ENCODE assay signal across 20 cellular contexts in genomic region chr1:179806333-179806732, GRCh38.
DNase-seq lines count a peak whose midpoint lies in the region; ATAC-seq, FAIRE-seq and TF ChIP-seq lines count a peak whose summit lies in the region.
"Had no signal": no experiment of that assay in that cellular context is flagged by ENCODE, and none has a peak within 500 bp of the region (broad histone marks: within the 10 kb centered on the region; RNA-seq: fewer than 3 reads in every experiment).

No MANE protein-coding gene starts in this region.

- no peak for TF ChIP-seq RAD21 in GM12878 (IDR thresholded peaks at IDR 0.05; ENCODE audit: insufficient read depth, low read depth, low read length)

- no peaks in the 10 kb centered on the region for H3K4me1 ChIP-seq in HEK293 (ENCODE audit: control insufficient read depth, insufficient read depth, low read length)
- H3K4me1 ChIP-seq in GM12878 (ENCODE audit: control insufficient read depth, insufficient read depth, low read length) = no peaks in the 10 kb centered on the region; the same call in 1 of the 2 replicates
- peaks cover 17% of the 10 kb centered on the region for H3K4me1 ChIP-seq in osteoblast (ENCODE audit: insufficient read depth, low read length)

- H2AFZ ChIP-seq in GM12878 (ENCODE audit: control insufficient read depth, low read depth, low read length) (no peak overlapping the region), osteoblast (ENCODE audit: low read length) (no peak overlapping the region)
- H2AFZ ChIP-seq: GM23338 had no signal

- no peak for FAIRE-seq in GM12878 (lab: Jason Lieb, UNC)
- FAIRE-seq: D721Med, G401.6, GM12892, GM18507, H54, HepG2 had no signal

- no peak overlapping the region for H3K27ac ChIP-seq in HEK293 (ENCODE audit: extremely low read depth, low read depth, low read length)
- no peak overlapping the region for H3K27ac ChIP-seq in GM12878 (ENCODE audit: control insufficient read depth, insufficient read depth)
- no peak overlapping the region for H3K27ac ChIP-seq in osteoblast (ENCODE audit: low read depth, low read length)
- H3K27ac ChIP-seq: C4-2B had no signal

- 26% methylated on average over 4 of the region's 4 CpGs for WGBS in GM12878 (ENCODE audit: insufficient coverage, insufficient replicate concordance, low lambda C conversion rate, missing lambda C conversion rate)

- BruUV-seq in GM12878 (replicated peaks; lab: Mats Ljungman, UMichigan) = no TSS peak

- ATAC-seq in GM12878 = peak; percentile 11
- ATAC-seq in HG03378 (IDR thresholded peaks at IDR 0.05; ENCODE audit: unreplicated experiment) = no peak
- ATAC-seq in activated naive CD4-positive, alpha-beta T cell treated with anti-CD3 and anti-CD28 coated beads, Interleukin-2, amount 50 U/mL, for 72 hours = no peak
- ATAC-seq: GM23338, HepG2 had no signal

- H3K36me3 Mint-ChIP-seq in activated naive CD4-positive, alpha-beta T cell treated with anti-CD3 and anti-CD28 coated beads, Interleukin-2, amount 50 U/mL, for 72 hours = no peaks in the 10 kb centered on the region

- H3K9me3 ChIP-seq in HEK293 (ENCODE audit: control insufficient read depth, insufficient read depth, low read depth, low read length) (no peaks in the 10 kb centered on the region), GM12878 (replicated peaks; ENCODE audit: control insufficient read depth, insufficient read depth, low read length) (no peaks in the 10 kb centered on the region), osteoblast (ENCODE audit: low read depth, low read length) (no peaks in the 10 kb centered on the region)
- H3K9me3 ChIP-seq: Caco-2 had no signal

- POLR2A ChIA-PET in HEK293 (lab: Yijun Ruan, JAX) = no interaction called here
- POLR2A ChIA-PET in GM12878 (lab: Charles Lee) = interaction anchor here (0.6 kb wide), 1 partner anchor 327 kb away, joined by 4 read pairs; no protein-coding TSS in a partner anchor

- H3K27ac Mint-ChIP-seq in activated naive CD4-positive, alpha-beta T cell treated with anti-CD3 and anti-CD28 coated beads, Interleukin-2, amount 50 U/mL, for 72 hours = no peak overlapping the region
- H3K27ac Mint-ChIP-seq: B cell; CD4-positive, alpha-beta T cell; GM23338; HFFc6 had no signal

- RAD21 ChIA-PET in GM12878 (lab: Charles Lee; ENCODE audit: unreplicated experiment) = interaction anchor here (1.6 to 13.1 kb wide), 2 partner anchors 9 to 100 kb away, joined by 4 to 474 read pairs; no protein-coding TSS in a partner anchor

- H3K36me3 ChIP-seq in HEK293 (ENCODE audit: control insufficient read depth in 2 of 2, insufficient read depth in 1 of 2, low read length in 2 of 2) (no peaks in the 10 kb centered on the region), GM12878 (ENCODE audit: control insufficient read depth in 2 of 2, insufficient read depth in 2 of 2, low read length in 1 of 2) (no peaks in the 10 kb centered on the region), osteoblast (ENCODE audit: insufficient read depth, low read length) (no peaks in the 10 kb centered on the region)

- H3K9me3 Mint-ChIP-seq in activated naive CD4-positive, alpha-beta T cell treated with anti-CD3 and anti-CD28 coated beads, Interleukin-2, amount 50 U/mL, for 72 hours = no peaks in the 10 kb centered on the region
- H3K9me3 Mint-ChIP-seq: CD4-positive, alpha-beta T cell; GM23338; HFFc6 had no signal

- H3K27me3 ChIP-seq in GM12878 (replicated peaks in 1 of 2; ENCODE audit: control insufficient read depth in 2 of 2, insufficient read depth in 2 of 2, low read length in 1 of 2) (peaks cover 0 to 4% of the 10 kb centered on the region in 2 experiments; a peak in 1 of 4 replicates), osteoblast (ENCODE audit: insufficient read depth, low read length) (peaks cover 39% of the 10 kb centered on the region)

- no peak overlapping the region for H3K4me2 ChIP-seq in GM12878 (ENCODE audit: control insufficient read depth, insufficient read depth)
- H3K4me2 ChIP-seq in osteoblast (ENCODE audit: insufficient read depth, low read length) = no peak overlapping the region
- H3K4me2 ChIP-seq: GM23338 had no signal

- in situ Hi-C loops in GM12878 (cut with MboI) = loop anchor here (5.0 to 25.0 kb wide), 2 partner anchors 89 to 719 kb away; partner anchors contain the start of gene TOR3A

- H3K9ac ChIP-seq in GM12878 (ENCODE audit: control insufficient read depth, insufficient read depth, low read length) = no peak overlapping the region

- no peaks in the 10 kb centered on the region for H4K20me1 ChIP-seq in GM12878 (ENCODE audit: control insufficient read depth, insufficient read depth)
- peaks cover 2% of the 10 kb centered on the region for H4K20me1 ChIP-seq in osteoblast (ENCODE audit: insufficient read depth, low read length)

- DNase-seq in GM12878 (ENCODE audit: low read depth, low spot score) = no peak
- peak; percentile 61 for DNase-seq in osteoblast (ENCODE audit: insufficient read length, low spot score, missing footprints)
- DNase-seq in NK-92 (lab: John Stamatoyannopoulos, UW; ENCODE audit: unreplicated experiment) = no peak
- no peak for DNase-seq in activated naive CD4-positive, alpha-beta T cell treated with anti-CD3 and anti-CD28 coated beads, Interleukin-2, amount 50 U/mL, for 72 hours (ENCODE audit: low spot score in 2 of 2)
- no peak for DNase-seq in activated naive CD4-positive, alpha-beta T cell treated with anti-CD3 and anti-CD28 coated beads, Interleukin-2, amount 50 U/mL, for 16 hours
- DNase-seq: CD4-positive, alpha-beta T cell; HCEC 1CT; HFFc6 had no signal

- SMC1A ChIA-PET in GM12878 (lab: Charles Lee; ENCODE audit: uncharacterized antibody, unreplicated experiment) = interaction anchor here (0.9 to 1.3 kb wide), 3 partner anchors 8 to 100 kb away, joined by 3 to 6 read pairs (median 3); no protein-coding TSS in a partner anchor

- no peak for TF ChIP-seq POLR2A in GM12878 (IDR thresholded peaks at IDR 0.05; ENCODE audit: low read depth, low read length)

- H3K4me3 ChIP-seq in HEK293 (ENCODE audit: low read depth, low read length) (no peak overlapping the region), GM12878 (no peak overlapping the region), osteoblast (ENCODE audit: insufficient read depth, low read length) (no peak overlapping the region)
- H3K4me3 ChIP-seq: GM23338 had no signal

- CTCF ChIA-PET in HEK293 (lab: Yijun Ruan, JAX) (interaction anchor here (0.6 to 2.4 kb wide), 3 partner anchors 8 to 100 kb away, joined by 3 to 13 read pairs (median 4); no protein-coding TSS in a partner anchor), GM12878 (lab: Yijun Ruan, JAX) (interaction anchor here (2.5 to 19.2 kb wide), 2 partner anchors 8 to 97 kb away, joined by 22 to 938 read pairs; no protein-coding TSS in a partner anchor)

- no peak for TF ChIP-seq EP300 in GM12878 (IDR thresholded peaks at IDR 0.05; ENCODE audit: borderline replicate concordance in 1 of 2, control insufficient read depth in 1 of 2, low read depth in 2 of 2, low read length in 2 of 2)

- no peaks in the 10 kb centered on the region for H3K79me2 ChIP-seq in GM12878 (ENCODE audit: control insufficient read depth, insufficient read depth, low read length)
- H3K79me2 ChIP-seq in osteoblast (ENCODE audit: insufficient read depth, low read length) = no peaks in the 10 kb centered on the region

- intact Hi-C loops in GM12878 (cut with micrococcal nuclease; ENCODE audit: unreplicated experiment) = no loop called here

- TF ChIP-seq CTCF in HEK293 (tag by site-specific recombination; IDR thresholded peaks at IDR 0.05) (no peak), GM12878 (IDR thresholded peaks at IDR 0.05 in 2 of 3, conservative IDR thresholded peaks at IDR 0.05 in 1 of 3; ENCODE audit: control insufficient read depth in 2 of 3, extremely low read depth in 1 of 3, insufficient read depth in 1 of 3, low read depth in 3 of 3, low read length in 3 of 3) (no peak), osteoblast (IDR thresholded peaks at IDR 0.05; ENCODE audit: extremely low read depth, low read depth, low read length) (no peak)

TF ChIP-seq in HEK293, 187 proteins besides CTCF, POLR2A, EP300 and RAD21:
- peak; percentile 33; the same call in 1 of the 2 replicates for TF ChIP-seq ZNF341 (tag by site-specific recombination; IDR thresholded peaks at IDR 0.05; ENCODE audit: low read depth)
- TF ChIP-seq KLF1 (tag by site-specific recombination; IDR thresholded peaks at IDR 0.05) = no peak

TF ChIP-seq in GM12878, 131 proteins besides CTCF, POLR2A, EP300 and RAD21:
- TF ChIP-seq NR2F1 (conservative IDR thresholded peaks at IDR 0.05) (peak; percentile 58), NRF1 (conservative IDR thresholded peaks at IDR 0.05; ENCODE audit: low read depth, low read length) (no peak), TCF7 (IDR thresholded peaks at IDR 0.05; ENCODE audit: borderline replicate concordance) (no peak)
TF ChIP-seq in GM12878: peak in this region for 1.
